9 cellular contexts compared by ENCODE assay signal in genomic region chr17:57455063-57455914, GRCh38.
DNase-seq lines count a peak whose midpoint lies in the region; ATAC-seq and TF ChIP-seq lines count a peak whose summit lies in the region.
"Had no signal": no experiment of that assay in that cellular context is flagged by ENCODE, and none has a peak within 500 bp of the region (broad histone marks: within the 10 kb centered on the region; RNA-seq: fewer than 3 reads in every experiment).

No MANE protein-coding gene starts in this region.

- peak overlapping the region; percentile 48 for H3K27ac ChIP-seq in osteoblast (ENCODE audit: low read depth, low read length)
- no peak overlapping the region for H3K27ac ChIP-seq in gastroesophageal sphincter

- DNase-seq in NCI-H2107 treated with DMSO at 0.1 percent for 48 hours (lab: John Stamatoyannopoulos, UW; ENCODE audit: unreplicated experiment) = peak; percentile 84
- peak; percentile 100 for DNase-seq in brain pericyte (ENCODE audit: low read depth, low spot score)
- no peak for DNase-seq in osteoblast (ENCODE audit: insufficient read length, low spot score, missing footprints)
- no peak for DNase-seq in EL
- no peak for DNase-seq in HK-2 (ENCODE audit: unreplicated experiment)

- H3K9me3 ChIP-seq in osteoblast (ENCODE audit: low read depth, low read length) (no peaks in the 10 kb centered on the region), gastroesophageal sphincter (no peaks in the 10 kb centered on the region)
- H3K9me3 ChIP-seq: Peyer's patch had no signal

- H3K27me3 ChIP-seq in osteoblast (ENCODE audit: insufficient read depth, low read length) (no peaks in the 10 kb centered on the region), gastroesophageal sphincter (no peaks in the 10 kb centered on the region)
- H3K27me3 ChIP-seq: Peyer's patch had no signal

- H2AFZ ChIP-seq in osteoblast (ENCODE audit: low read length) = peak overlapping the region; percentile 85

- H3K36me3 ChIP-seq in osteoblast (ENCODE audit: insufficient read depth, low read length) = no peaks in the 10 kb centered on the region
- no peaks in the 10 kb centered on the region for H3K36me3 ChIP-seq in gastroesophageal sphincter
- H3K36me3 ChIP-seq: Peyer's patch had no signal

- peak overlapping the region; percentile 74 for H3K4me2 ChIP-seq in osteoblast (ENCODE audit: insufficient read depth, low read length)

- peak; percentile 87 for ATAC-seq in GM18511 (IDR thresholded peaks at IDR 0.05; ENCODE audit: unreplicated experiment)
- ATAC-seq in HG02588 (IDR thresholded peaks at IDR 0.05; ENCODE audit: unreplicated experiment) = peak; percentile 77
- no peak for ATAC-seq in gastroesophageal sphincter

- 61 to 79% methylated on average over 6 to 21 of the region's 25 CpGs for WGBS in gastroesophageal sphincter (ENCODE audit: low coverage in 1 of 2), 2 donors

- H3K4me3 ChIP-seq in osteoblast (ENCODE audit: insufficient read depth, low read length) (peak overlapping the region; percentile 53), gastroesophageal sphincter (no peak overlapping the region)
- H3K4me3 ChIP-seq: Peyer's patch had no signal

- TF ChIP-seq POLR2A in gastroesophageal sphincter (IDR thresholded peaks at IDR 0.05) = no peak

- no peaks in the 10 kb centered on the region for H3K79me2 ChIP-seq in osteoblast (ENCODE audit: insufficient read depth, low read length)

- TF ChIP-seq CTCF in osteoblast (IDR thresholded peaks at IDR 0.05; ENCODE audit: extremely low read depth, low read depth, low read length) = no peak
- TF ChIP-seq CTCF in gastroesophageal sphincter (IDR thresholded peaks at IDR 0.05) = no peak

- H4K20me1 ChIP-seq in osteoblast (ENCODE audit: insufficient read depth, low read length) = no peaks in the 10 kb centered on the region

- peaks cover 7% of the 10 kb centered on the region for H3K4me1 ChIP-seq in osteoblast (ENCODE audit: insufficient read depth, low read length)
- H3K4me1 ChIP-seq in gastroesophageal sphincter = peaks cover 0 to 17% (median 0%) of the 10 kb centered on the region in 3 donors

- no peak for TF ChIP-seq EP300 in gastroesophageal sphincter (IDR thresholded peaks at IDR 0.05)

Comparison
In these comparisons a context has a peak if more than half of its experiments do, and no peak if none do; other contexts are left out.
1. DNase-seq: peak in NCI-H2107 treated with DMSO at 0.1 percent for 48 hours (single experiment) and brain pericyte (single experiment); none in osteoblast (single experiment), EL (single experiment) and HK-2 (single experiment).